ENCODE assay signal across 18 cellular contexts in the genomic region with DNA sequence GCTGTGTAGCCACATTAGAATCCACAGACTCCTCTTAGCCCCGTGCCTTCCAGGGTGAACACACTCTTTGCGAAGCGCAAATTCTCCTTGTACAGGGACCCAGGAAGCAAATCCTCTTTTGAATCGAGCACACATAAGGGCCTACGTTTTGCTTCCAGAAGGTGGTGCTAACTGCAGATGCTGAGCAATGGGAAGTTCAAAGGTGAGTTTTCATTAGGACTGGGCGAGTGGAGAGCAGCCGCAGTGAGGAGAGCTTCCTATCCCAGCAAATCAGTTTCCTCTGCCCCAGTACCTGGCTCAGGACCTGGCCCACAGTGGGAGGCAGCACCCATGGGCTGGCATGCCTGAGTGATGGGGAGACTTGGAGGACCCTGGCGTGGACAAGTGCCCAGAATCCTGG. TPM values are rescaled to one million over a fixed set of nuclear protein-coding genes. Genes with fewer than 3 reads are reported as not detected.
DNase-seq lines count a peak whose midpoint lies in the region; ATAC-seq and TF ChIP-seq lines count a peak whose summit lies in the region.
"Had no signal": no experiment of that assay in that cellular context is flagged by ENCODE, and none has a peak within 500 bp of the region (broad histone marks: within the 10 kb centered on the region; RNA-seq: fewer than 3 reads in every experiment).

No MANE protein-coding gene starts in this region.

- intact Hi-C loops in gastrocnemius medialis (cut with DNase I; ENCODE audit: low total_unique reads) = no loop called here

- H3K27ac ChIP-seq in HUES48 (ENCODE audit: low read depth, low read length) (peak overlapping the region; percentile 29), coronary artery (no peak overlapping the region), gastrocnemius medialis (no peak overlapping the region)
- H3K27ac ChIP-seq: right atrium auricular region had no signal

- H3K9me3 Mint-ChIP-seq in stimulated activated effector memory CD8-positive, alpha-beta T cell treated with anti-CD3 and anti-CD28 coated beads, Interleukin-12 subunit alpha, Interleukin-12 subunit beta, amount 100 ng/mL, for 72 hours = no peaks in the 10 kb centered on the region
- H3K9me3 Mint-ChIP-seq: effector memory CD8-positive, alpha-beta T cell had no signal

- H3K4me3 ChIP-seq in BE2C (ENCODE audit: low read depth, low read length) (no peak overlapping the region), HUES48 (ENCODE audit: low read depth, low read length) (no peak overlapping the region), coronary artery (no peak overlapping the region), gastrocnemius medialis (no peak overlapping the region)
- H3K4me3 ChIP-seq: right atrium auricular region had no signal

- no peaks in the 10 kb centered on the region for H3K36me3 Mint-ChIP-seq in stimulated activated effector memory CD8-positive, alpha-beta T cell treated with anti-CD3 and anti-CD28 coated beads, Interleukin-12 subunit alpha, Interleukin-12 subunit beta, amount 100 ng/mL, for 72 hours
- H3K36me3 Mint-ChIP-seq: CD8-positive, alpha-beta memory T cell had no signal

- H3K4me1 Mint-ChIP-seq in stimulated activated effector memory CD8-positive, alpha-beta T cell treated with anti-CD3 and anti-CD28 coated beads, Interleukin-12 subunit alpha, Interleukin-12 subunit beta, amount 100 ng/mL, for 72 hours = no peaks in the 10 kb centered on the region
- H3K4me1 Mint-ChIP-seq: CD8-positive, alpha-beta memory T cell had no signal

- H3K4me3 Mint-ChIP-seq in stimulated activated effector memory CD8-positive, alpha-beta T cell treated with anti-CD3 and anti-CD28 coated beads, Interleukin-12 subunit alpha, Interleukin-12 subunit beta, amount 100 ng/mL, for 72 hours = no peak overlapping the region
- H3K4me3 Mint-ChIP-seq: CD8-positive, alpha-beta memory T cell; effector memory CD8-positive, alpha-beta T cell had no signal

- no peaks in the 10 kb centered on the region for H3K9me3 ChIP-seq in BE2C
- no peaks in the 10 kb centered on the region for H3K9me3 ChIP-seq in HUES48 (ENCODE audit: control insufficient read depth, insufficient read depth, low read length)
- no peaks in the 10 kb centered on the region for H3K9me3 ChIP-seq in gastrocnemius medialis
- H3K9me3 ChIP-seq: right atrium auricular region had no signal

- H3K27me3 ChIP-seq in BE2C (no peaks in the 10 kb centered on the region), HUES48 (ENCODE audit: control insufficient read depth, insufficient read depth, low read length) (no peaks in the 10 kb centered on the region), gastrocnemius medialis (peaks cover 0 to 3% (median 0%) of the 10 kb centered on the region in 3 donors)
- H3K27me3 ChIP-seq: right atrium auricular region had no signal

- TF ChIP-seq CTCF in BE2C (IDR thresholded peaks at IDR 0.05; ENCODE audit: low read depth, low read length) (0 out of 2 replicates have a peak, but pooled peaks have one; percentile 5), coronary artery (IDR thresholded peaks at IDR 0.05) (no peak), gastrocnemius medialis (IDR thresholded peaks at IDR 0.05 in 4 of 5, conservative IDR thresholded peaks at IDR 0.05 in 1 of 5) (no peak)

- no peak for TF ChIP-seq POLR2A in gastrocnemius medialis (IDR thresholded peaks at IDR 0.05)

- no peak overlapping the region for H3K9ac ChIP-seq in HUES48 (ENCODE audit: low read depth, low read length)

- no peak overlapping the region for H3K27ac Mint-ChIP-seq in stimulated activated effector memory CD8-positive, alpha-beta T cell treated with anti-CD3 and anti-CD28 coated beads, Interleukin-12 subunit alpha, Interleukin-12 subunit beta, amount 100 ng/mL, for 72 hours
- H3K27ac Mint-ChIP-seq: CD8-positive, alpha-beta memory T cell; effector memory CD8-positive, alpha-beta T cell had no signal

- in situ Hi-C loops in gastrocnemius medialis (cut with MboI; ENCODE audit: low sequenced_read_pairs in 4 of 4) = no loop called here

- ATAC-seq in HG03520 (IDR thresholded peaks at IDR 0.05; ENCODE audit: unreplicated experiment) (no peak), GM18868 (IDR thresholded peaks at IDR 0.05; ENCODE audit: unreplicated experiment) (no peak), gastrocnemius medialis (no peak)
- no peak for ATAC-seq in stimulated activated effector memory CD8-positive, alpha-beta T cell treated with anti-CD3 and anti-CD28 coated beads, Interleukin-12 subunit alpha, Interleukin-12 subunit beta, amount 100 ng/mL, for 72 hours
- ATAC-seq: effector memory CD8-positive, alpha-beta T cell had no signal

- no peaks in the 10 kb centered on the region for H3K4me1 ChIP-seq in BE2C
- peaks cover 32% of the 10 kb centered on the region for H3K4me1 ChIP-seq in HUES48 (ENCODE audit: control insufficient read depth, insufficient read depth, low read length)
- no peaks in the 10 kb centered on the region for H3K4me1 ChIP-seq in gastrocnemius medialis
- H3K4me1 ChIP-seq: right atrium auricular region had no signal

- no peak for DNase-seq in BE2C
- DNase-seq in coronary artery (ENCODE audit: low spot score) = peak; percentile 56
- DNase-seq in mesenteric fat pad (ENCODE audit: low spot score) = peak; percentile 30
- no peak for DNase-seq in gastrocnemius medialis
- no peak for DNase-seq in stimulated activated effector memory CD8-positive, alpha-beta T cell treated with anti-CD3 and anti-CD28 coated beads, Interleukin-12 subunit alpha, Interleukin-12 subunit beta, amount 100 ng/mL, for 72 hours (ENCODE audit: low spot score in 2 of 2)
- DNase-seq: activated effector memory CD4-positive, alpha-beta T cell treated with anti-CD3 and anti-CD28 coated beads, Interleukin-2, amount 50 U/mL, for 16 hours; CD8-positive, alpha-beta memory T cell; effector memory CD8-positive, alpha-beta T cell; NCI-H446; T-helper 2 cell had no signal

- H3K36me3 ChIP-seq in BE2C (no peaks in the 10 kb centered on the region), HUES48 (ENCODE audit: control insufficient read depth, insufficient read depth, low read length) (no peaks in the 10 kb centered on the region), gastrocnemius medialis (no peaks in the 10 kb centered on the region)
- H3K36me3 ChIP-seq: right atrium auricular region had no signal

RNA-seq across cellular contexts. Expression of gene GPR26, which starts 23.5 kb away (rescaled TPM):
- not detected for polyA plus RNA-seq in BE2C (2012; ENCODE audit: insufficient read depth, insufficient read length, low read depth)
- total RNA-seq in mesenteric fat pad = not detected
- total RNA-seq in gastrocnemius medialis = not detected
- total RNA-seq: cardiac septum; CD8-positive, alpha-beta memory T cell; G401; LHCN-M2; mucosa of gallbladder; right atrium auricular region had no signal
- polyA plus RNA-seq: CD8-positive, alpha-beta memory T cell had no signal

Comparison
In these comparisons a context has a peak if more than half of its experiments do, and no peak if none do; other contexts are left out.
1. DNase-seq: peak in coronary artery (single experiment) and mesenteric fat pad (single experiment); none in BE2C (single experiment), gastrocnemius medialis (0 of 2) and stimulated activated effector memory CD8-positive, alpha-beta T cell treated with anti-CD3 and anti-CD28 coated beads, Interleukin-12 subunit alpha, Interleukin-12 subunit beta, amount 100 ng/mL, for 72 hours (0 of 2).